19 cellular contexts compared by ENCODE assay signal in genomic region chr2:235849489-235849888, GRCh38.
DNase-seq lines count a peak whose midpoint lies in the region; ATAC-seq and TF ChIP-seq lines count a peak whose summit lies in the region.
"Had no signal": no experiment of that assay in that cellular context is flagged by ENCODE, and none has a peak within 500 bp of the region (broad histone marks: within the 10 kb centered on the region; RNA-seq: fewer than 3 reads in every experiment).

No MANE protein-coding gene starts in this region.

- H3K27me3 ChIP-seq in WERI-Rb-1 (ENCODE audit: insufficient read depth, low read depth, severe bottlenecking) = no peaks in the 10 kb centered on the region
- no peaks in the 10 kb centered on the region for H3K27me3 ChIP-seq in spleen (replicated peaks in 1 of 7)
- no peaks in the 10 kb centered on the region for H3K27me3 ChIP-seq in testis

- H3K27ac ChIP-seq in WERI-Rb-1 (no peak overlapping the region), spleen (no peak overlapping the region), testis (no peak overlapping the region)
- H3K27ac ChIP-seq: 22Rv1, GM23248, HL-60 had no signal

- TF ChIP-seq CTCF in WERI-Rb-1 (IDR thresholded peaks at IDR 0.05; ENCODE audit: low read depth, low read length) (peak; percentile 56), spleen (IDR thresholded peaks at IDR 0.05 in 8 of 11, conservative IDR thresholded peaks at IDR 0.05 in 3 of 11) (no peak), testis (IDR thresholded peaks at IDR 0.05) (no peak)

- no peaks in the 10 kb centered on the region for H3K4me1 Mint-ChIP-seq in activated T-cell treated with anti-CD3 and anti-CD28 coated beads, Interleukin-2, amount 50 U/mL, for 4 hours (ENCODE audit: low read depth)
- H3K4me1 Mint-ChIP-seq: CD14-positive monocyte had no signal

- H3K4me3 Mint-ChIP-seq in activated T-cell treated with anti-CD3 and anti-CD28 coated beads, Interleukin-2, amount 50 U/mL, for 4 hours = peak overlapping the region; percentile 31
- H3K4me3 Mint-ChIP-seq: CD14-positive monocyte; CD8-positive, alpha-beta T cell; H9 had no signal

- intact Hi-C loops in spleen (cut with DNase I; ENCODE audit: low total_unique reads) (no loop called here), testis (cut with DNase I; ENCODE audit: low total_unique reads) (no loop called here)

- H3K9me3 ChIP-seq in WERI-Rb-1 (ENCODE audit: severe bottlenecking) (no peaks in the 10 kb centered on the region), spleen (no peaks in the 10 kb centered on the region), testis (no peaks in the 10 kb centered on the region)

- no peak for TF ChIP-seq POLR2A in spleen (IDR thresholded peaks at IDR 0.05)
- no peak for TF ChIP-seq POLR2A in testis (IDR thresholded peaks at IDR 0.05)

- no peaks in the 10 kb centered on the region for H3K4me1 ChIP-seq in spleen
- no peaks in the 10 kb centered on the region for H3K4me1 ChIP-seq in testis

- DNase-seq in activated T-cell treated with anti-CD3 and anti-CD28 coated beads, Interleukin-2, amount 50 U/mL, for 4 hours = no peak
- no peak for DNase-seq in activated T-cell treated with anti-CD3 and anti-CD28 coated beads, Interleukin-2, amount 50 U/mL, for 1 hour
- DNase-seq in WERI-Rb-1 (no peak), mesenteric fat pad (ENCODE audit: low spot score) (peak; percentile 49), spleen (peak; percentile 68), testis (no peak)
- DNase-seq in activated CD4-positive, alpha-beta T cell treated with anti-CD3 and anti-CD28 coated beads, Interleukin-2, amount 50 U/mL, for 1 hour = no peak
- DNase-seq: CD8-positive, alpha-beta T cell; COR-L47; DMS153; DMS79 treated with DMSO at 0.1 percent for 48 hours; EL; GM23248; H9 had no signal

- 87 to 96% (median 88%) methylated on average over 9 to 10 of the region's 10 CpGs for WGBS in spleen, 5 donors
- 85 to 91% methylated on average over 8 to 10 of the region's 10 CpGs for WGBS in testis, 2 donors

- ATAC-seq in activated T-cell treated with anti-CD3 and anti-CD28 coated beads, Interleukin-2, amount 50 U/mL, for 4 hours = no peak
- no peak for ATAC-seq in GM18517 (IDR thresholded peaks at IDR 0.05; ENCODE audit: unreplicated experiment)
- ATAC-seq: CD8-positive, alpha-beta T cell; K562 had no signal

- H3K9me3 Mint-ChIP-seq in activated T-cell treated with anti-CD3 and anti-CD28 coated beads, Interleukin-2, amount 50 U/mL, for 4 hours = no peaks in the 10 kb centered on the region
- H3K9me3 Mint-ChIP-seq: CD8-positive, alpha-beta T cell; H9 had no signal

- no peak overlapping the region for H3K4me3 ChIP-seq in WERI-Rb-1 (ENCODE audit: low read depth, low read length)
- H3K4me3 ChIP-seq in spleen = no peak overlapping the region
- no peak overlapping the region for H3K4me3 ChIP-seq in testis
- H3K4me3 ChIP-seq: GM23248, K562 had no signal

- peaks cover 18% of the 10 kb centered on the region for H3K36me3 ChIP-seq in WERI-Rb-1
- H3K36me3 ChIP-seq in spleen = no peaks in the 10 kb centered on the region
- H3K36me3 ChIP-seq in testis (ENCODE audit: low read depth, missing control alignments) = no peaks in the 10 kb centered on the region

- H3K36me3 Mint-ChIP-seq in activated T-cell treated with anti-CD3 and anti-CD28 coated beads, Interleukin-2, amount 50 U/mL, for 4 hours (ENCODE audit: insufficient read depth) = no peaks in the 10 kb centered on the region
- H3K36me3 Mint-ChIP-seq: CD14-positive monocyte; CD8-positive, alpha-beta T cell had no signal

- no peaks in the 10 kb centered on the region for H3K27me3 Mint-ChIP-seq in activated T-cell treated with anti-CD3 and anti-CD28 coated beads, Interleukin-2, amount 50 U/mL, for 4 hours (ENCODE audit: low read depth)

Comparison
In these comparisons a context has a peak if more than half of its experiments do, and no peak if none do; other contexts are left out.
1. DNase-seq: peak in mesenteric fat pad (single experiment) and spleen (single experiment); none in activated T-cell treated with anti-CD3 and anti-CD28 coated beads, Interleukin-2, amount 50 U/mL, for 4 hours (single experiment), activated T-cell treated with anti-CD3 and anti-CD28 coated beads, Interleukin-2, amount 50 U/mL, for 1 hour (single experiment), WERI-Rb-1 (single experiment), activated CD4-positive, alpha-beta T cell treated with anti-CD3 and anti-CD28 coated beads, Interleukin-2, amount 50 U/mL, for 1 hour (single experiment) and testis (single experiment).